In genomic region chr12:131574397-131574775, GRCh38 we compare ENCODE assay signal across 19 cellular contexts.
"Had no signal": no experiment of that assay in that cellular context is flagged by ENCODE, and none has a peak within 500 bp of the region (broad histone marks: within the 10 kb centered on the region; RNA-seq: fewer than 3 reads in every experiment).

No MANE protein-coding gene starts in this region.

- H3K79me2 ChIP-seq: parathyroid adenoma had no signal

- H3K27me3 ChIP-seq: right lobe of liver had no signal

- DNase-seq: effector CD4-positive, alpha-beta T cell; foreskin melanocyte; heart left ventricle; hippocampal formation; kidney glomerular epithelial cell; mesendoderm; naive B cell; nucleus accumbens; right lobe of liver; stimulated activated CD4-positive, alpha-beta T cell treated with anti-CD3 and anti-CD28 coated beads, Interleukin-2, amount 100 ng/mL, for 24 hours; stimulated activated naive CD4-positive, alpha-beta T cell; stomach; substantia nigra; transverse colon had no signal

- H3K4me3 ChIP-seq: coronary artery, heart left ventricle, prostate gland, right lobe of liver, stomach, thoracic aorta, transverse colon had no signal

- ATAC-seq: heart left ventricle, right lobe of liver had no signal

- H3K4me3 Mint-ChIP-seq: naive B cell, nephron had no signal

- H3K36me3 Mint-ChIP-seq: naive B cell had no signal

- H3K4me1 ChIP-seq: heart left ventricle, parathyroid adenoma, prostate gland, right lobe of liver, transverse colon had no signal

- H3K9ac ChIP-seq: parathyroid adenoma had no signal

- H3K27ac Mint-ChIP-seq: naive B cell, nephron had no signal

- H2AFZ ChIP-seq: parathyroid adenoma had no signal

- H3K36me3 ChIP-seq: heart left ventricle, prostate gland, right lobe of liver, stomach, thoracic aorta, transverse colon had no signal

- H3K4me1 Mint-ChIP-seq: naive B cell had no signal

- H3K27ac ChIP-seq: coronary artery, heart left ventricle, parathyroid adenoma, prostate gland, right lobe of liver, stomach, thoracic aorta, transverse colon had no signal

- H3K9me3 Mint-ChIP-seq: nephron had no signal

- H3K9me3 ChIP-seq: heart left ventricle, prostate gland, right lobe of liver, stomach, thoracic aorta, transverse colon had no signal
